In genomic region chr4:169611157-169611556, GRCh38 we compare ENCODE assay signal across 10 cellular contexts. TPM values are rescaled to one million over a fixed set of nuclear protein-coding genes. Genes with fewer than 3 reads are reported as not detected.
DNase-seq lines count a peak whose midpoint lies in the region; ATAC-seq and TF ChIP-seq lines count a peak whose summit lies in the region.
"Had no signal": no experiment of that assay in that cellular context is flagged by ENCODE, and none has a peak within 500 bp of the region (broad histone marks: within the 10 kb centered on the region; RNA-seq: fewer than 3 reads in every experiment).

No MANE protein-coding gene starts in this region.

- no peak for TF ChIP-seq CTCF in WERI-Rb-1 (IDR thresholded peaks at IDR 0.05; ENCODE audit: low read depth, low read length)
- TF ChIP-seq CTCF in hepatocyte (IDR thresholded peaks at IDR 0.05; ENCODE audit: poor library complexity): no peak

- peaks cover 6% of the 10 kb centered on the region for H3K36me3 ChIP-seq in WERI-Rb-1
- H3K36me3 ChIP-seq in hepatocyte (replicated peaks; ENCODE audit: insufficient read depth, low read depth): no peaks in the 10 kb centered on the region
- no peaks in the 10 kb centered on the region for H3K36me3 ChIP-seq in stomach smooth muscle (ENCODE audit: control insufficient read depth in 2 of 2, insufficient read depth in 2 of 2, low read length in 2 of 2)

- peaks cover 54% of the 10 kb centered on the region for H3K4me1 Mint-ChIP-seq in activated T-cell treated with anti-CD3 and anti-CD28 coated beads, Interleukin-2, amount 50 U/mL, for 24 hours (ENCODE audit: low read depth)

- H3K27me3 ChIP-seq in WERI-Rb-1 (ENCODE audit: insufficient read depth, low read depth, severe bottlenecking): no peaks in the 10 kb centered on the region
- no peaks in the 10 kb centered on the region for H3K27me3 ChIP-seq in hepatocyte
- H3K27me3 ChIP-seq in stomach smooth muscle (ENCODE audit: control insufficient read depth in 1 of 2, insufficient read depth in 2 of 2, low read length in 2 of 2): no peaks in the 10 kb centered on the region

- peaks cover 39% of the 10 kb centered on the region for H3K79me2 ChIP-seq in hepatocyte

- DNase-seq in activated T-cell treated with anti-CD3 and anti-CD28 coated beads, Interleukin-2, amount 50 U/mL, for 24 hours: no peak
- DNase-seq in activated T-cell treated with anti-CD3 and anti-CD28 coated beads for 4 hours (no peak), WERI-Rb-1 (no peak), hepatocyte (ENCODE audit: low spot score) (no peak), NCI-H2227 (lab: John Stamatoyannopoulos, UW; ENCODE audit: unreplicated experiment) (no peak)
- DNase-seq: GOT3, NCI-H510A had no signal

- peak overlapping the region; percentile 88 for H3K4me2 ChIP-seq in hepatocyte

- peak overlapping the region; percentile 36 for H3K27ac Mint-ChIP-seq in activated T-cell treated with anti-CD3 and anti-CD28 coated beads, Interleukin-2, amount 50 U/mL, for 24 hours

- no peak for ATAC-seq in GM18867 (IDR thresholded peaks at IDR 0.05; ENCODE audit: unreplicated experiment)
- ATAC-seq in GM21367 (IDR thresholded peaks at IDR 0.05; ENCODE audit: unreplicated experiment): no peak

- no peaks in the 10 kb centered on the region for H4K20me1 ChIP-seq in hepatocyte (ENCODE audit: insufficient read depth, poor library complexity, severe bottlenecking)

- no peaks in the 10 kb centered on the region for H3K9me2 ChIP-seq in hepatocyte (replicated peaks; ENCODE audit: insufficient read depth)

- H3K4me3 Mint-ChIP-seq in activated T-cell treated with anti-CD3 and anti-CD28 coated beads, Interleukin-2, amount 50 U/mL, for 24 hours: peak overlapping the region; percentile 98

- H3K4me1 ChIP-seq in hepatocyte (ENCODE audit: insufficient read depth) (no peaks in the 10 kb centered on the region), stomach smooth muscle (ENCODE audit: control insufficient read depth, insufficient read depth, low read length) (no peaks in the 10 kb centered on the region)

- 40% methylated on average over 4 of the region's 4 CpGs for WGBS in hepatocyte (ENCODE audit: low lambda C conversion rate, missing lambda C conversion rate)

- no peak overlapping the region for H2AFZ ChIP-seq in hepatocyte

- H3K27ac ChIP-seq in WERI-Rb-1 (no peak overlapping the region), hepatocyte (peak overlapping the region; percentile 97), stomach smooth muscle (ENCODE audit: low read length) (no peak overlapping the region)

- H3K9ac ChIP-seq in stomach smooth muscle (ENCODE audit: low read length in 2 of 2): peak overlapping the region in 1 of 2 donors; percentile 93

- no peaks in the 10 kb centered on the region for H3K9me3 ChIP-seq in WERI-Rb-1 (ENCODE audit: severe bottlenecking)
- H3K9me3 ChIP-seq in hepatocyte (ENCODE audit: low read depth): no peaks in the 10 kb centered on the region
- no peaks in the 10 kb centered on the region for H3K9me3 ChIP-seq in stomach smooth muscle (ENCODE audit: control insufficient read depth in 2 of 2, low read length in 2 of 2)

- H3K36me3 Mint-ChIP-seq in activated T-cell treated with anti-CD3 and anti-CD28 coated beads, Interleukin-2, amount 50 U/mL, for 24 hours (ENCODE audit: low read depth): peaks cover 24% of the 10 kb centered on the region

- no peaks in the 10 kb centered on the region for H3K27me3 Mint-ChIP-seq in activated T-cell treated with anti-CD3 and anti-CD28 coated beads, Interleukin-2, amount 50 U/mL, for 24 hours

- no peaks in the 10 kb centered on the region for H3K9me3 Mint-ChIP-seq in activated T-cell treated with anti-CD3 and anti-CD28 coated beads, Interleukin-2, amount 50 U/mL, for 24 hours

- H3K4me3 ChIP-seq in WERI-Rb-1 (ENCODE audit: low read depth, low read length) (peak overlapping the region; percentile 82; the same call in 1 of the 2 replicates), hepatocyte (peak overlapping the region; percentile 61), stomach smooth muscle (ENCODE audit: low read length in 2 of 2) (peak overlapping the region; percentile 97)

RNA-seq across cellular contexts. Expression of gene NEK1, which starts 1.2 kb away (rescaled TPM):
- 7.8 and 8.1 TPM in 2 replicates for total RNA-seq in hepatocyte
- polyA plus RNA-seq in hepatocyte: 10.4 and 10.7 TPM in 2 replicates

RNA-seq across cellular contexts. Expression of gene CLCN3, which starts 9.2 kb away (rescaled TPM):
- 38.4 and 41.2 TPM in 2 replicates for total RNA-seq in hepatocyte
- polyA plus RNA-seq in hepatocyte: 11.0 and 14.9 TPM in 2 replicates
